ENCODE assay signal across 2 cellular contexts in the genomic region with DNA sequence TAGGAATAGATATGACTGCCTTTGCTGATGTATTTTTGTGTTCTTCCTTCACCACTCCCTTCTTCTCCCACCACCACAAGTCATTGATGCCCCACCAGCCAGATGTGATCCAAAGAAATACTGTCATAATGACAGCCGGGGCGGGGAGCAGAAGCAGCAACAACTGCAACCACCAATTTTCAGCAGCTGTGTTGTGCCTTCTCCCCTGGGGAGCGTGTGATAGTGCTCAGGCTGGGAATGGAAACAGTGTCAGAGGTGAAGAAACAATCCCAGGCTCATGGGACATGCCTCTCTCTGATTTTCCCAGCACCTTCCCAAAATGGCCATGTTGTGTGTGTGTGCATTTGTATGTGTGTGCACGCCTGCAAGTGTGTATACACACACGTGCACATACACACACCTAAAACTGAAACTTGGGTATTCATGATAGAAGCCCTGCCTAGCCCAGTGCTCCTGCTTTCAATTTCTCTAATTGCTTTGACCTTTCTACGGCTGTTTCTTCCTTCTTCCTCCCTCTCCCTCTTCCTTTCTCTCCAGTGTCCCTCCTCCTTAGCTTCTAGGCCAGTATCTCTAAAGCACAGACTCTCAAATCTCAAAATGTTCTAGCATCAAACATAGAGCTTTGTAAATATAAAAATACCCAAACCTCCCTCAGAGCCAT.
TF ChIP-seq lines count a peak whose summit lies in the region.

No MANE protein-coding gene starts in this region.

TF ChIP-seq in IMR-90, 13 proteins besides CTCF, POLR2A, EP300 and RAD21 (continued from another document):
- TF ChIP-seq, protein P1, sequence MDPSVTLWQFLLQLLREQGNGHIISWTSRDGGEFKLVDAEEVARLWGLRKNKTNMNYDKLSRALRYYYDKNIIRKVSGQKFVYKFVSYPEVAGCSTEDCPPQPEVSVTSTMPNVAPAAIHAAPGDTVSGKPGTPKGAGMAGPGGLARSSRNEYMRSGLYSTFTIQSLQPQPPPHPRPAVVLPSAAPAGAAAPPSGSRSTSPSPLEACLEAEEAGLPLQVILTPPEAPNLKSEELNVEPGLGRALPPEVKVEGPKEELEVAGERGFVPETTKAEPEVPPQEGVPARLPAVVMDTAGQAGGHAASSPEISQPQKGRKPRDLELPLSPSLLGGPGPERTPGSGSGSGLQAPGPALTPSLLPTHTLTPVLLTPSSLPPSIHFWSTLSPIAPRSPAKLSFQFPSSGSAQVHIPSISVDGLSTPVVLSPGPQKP (IDR thresholded peaks at IDR 0.05; ENCODE audit: borderline replicate concordance, low read depth, low read length) = no peak
- TF ChIP-seq MXI1 (IDR thresholded peaks at IDR 0.05; ENCODE audit: borderline replicate concordance, low read depth, low read length) = no peak
- no peak for TF ChIP-seq RFX5 (IDR thresholded peaks at IDR 0.05; ENCODE audit: low read depth, low read length)
- TF ChIP-seq BHLHE40 (IDR thresholded peaks at IDR 0.05; ENCODE audit: low read depth, low read length) = no peak
- TF ChIP-seq CEBPB (IDR thresholded peaks at IDR 0.05; ENCODE audit: low read depth, low read length) = no peak
- no peak for TF ChIP-seq CHD1 (IDR thresholded peaks at IDR 0.05; ENCODE audit: low read depth, low read length)
- TF ChIP-seq NFE2L2 (IDR thresholded peaks at IDR 0.05; ENCODE audit: low read depth, low read length) = no peak
- no peak for TF ChIP-seq SMC3 (IDR thresholded peaks at IDR 0.05; ENCODE audit: low read depth, low read length)

TF ChIP-seq in HEK293T, 16 proteins besides CTCF, POLR2A, EP300 and RAD21 (continued from another document):
- TF ChIP-seq FOXM1 (IDR thresholded peaks at IDR 0.05; ENCODE audit: borderline replicate concordance) = no peak
- no peak for TF ChIP-seq CTBP1 (IDR thresholded peaks at IDR 0.05; ENCODE audit: borderline replicate concordance)
- no peak for TF ChIP-seq FOXA1 (IDR thresholded peaks at IDR 0.05)
- no peak for TF ChIP-seq BHLHE40 (IDR thresholded peaks at IDR 0.05; ENCODE audit: borderline replicate concordance)
- TF ChIP-seq SP1 (IDR thresholded peaks at IDR 0.05) = no peak
- TF ChIP-seq ZNF384 (IDR thresholded peaks at IDR 0.05) = no peak
